In genomic region chr12:109972821-109973220, GRCh38 we compare ENCODE assay signal across 32 cellular contexts. TPM values are rescaled to one million over a fixed set of nuclear protein-coding genes. Genes with fewer than 3 reads are reported as not detected.
DNase-seq lines count a peak whose midpoint lies in the region; ATAC-seq, FAIRE-seq and TF ChIP-seq lines count a peak whose summit lies in the region.
"Had no signal": no experiment of that assay in that cellular context is flagged by ENCODE, and none has a peak within 500 bp of the region (broad histone marks: within the 10 kb centered on the region; RNA-seq: fewer than 3 reads in every experiment).

No MANE protein-coding gene starts in this region.

- no peak for TF ChIP-seq CTCF in CD4-positive, alpha-beta T cell (IDR thresholded peaks at IDR 0.05)
- no peak for TF ChIP-seq CTCF in activated CD8-positive, alpha-beta T cell treated with anti-CD3 and anti-CD28 coated beads for 36 hours (IDR thresholded peaks at IDR 0.05)
- no peak for TF ChIP-seq CTCF in HepG2 (CRISPR knock-in tag; IDR thresholded peaks at IDR 0.05)

- BruUV-seq in HepG2 (replicated peaks; lab: Mats Ljungman, UMichigan): no TSS peak

- intact Hi-C loops in CD4-positive, alpha-beta T cell (cut with DNase I, micrococcal nuclease): no loop called here
- intact Hi-C loops in activated CD8-positive, alpha-beta T cell treated with anti-CD3 and anti-CD28 coated beads for 36 hours (cut with micrococcal nuclease): loop anchor here (5.0 kb wide), 1 partner anchor 34 kb away; no protein-coding TSS in a partner anchor
- intact Hi-C loops in HepG2 (cut with micrococcal nuclease; ENCODE audit: unreplicated experiment): no loop called here

- H3K27ac ChIP-seq in CD4-positive, alpha-beta T cell (ENCODE audit: low read depth, low read length): no peak overlapping the region
- H3K27ac ChIP-seq in HepG2 (ENCODE audit: extremely low read length, insufficient read depth, low read length): no peak overlapping the region
- H3K27ac ChIP-seq: 22Rv1, esophagus muscularis mucosa, RWPE1, sigmoid colon, SJSA1, upper lobe of right lung had no signal

- peaks cover 22% of the 10 kb centered on the region for H3K4me1 Mint-ChIP-seq in T-helper 2 cell treated with Interferon-gamma antibody and Interleukin-4, amounts not matched to agents 5 μg/mL and 100 μg/mL, for 36 hours (ENCODE audit: low read depth)
- H3K4me1 Mint-ChIP-seq in CD4-positive, alpha-beta T cell (ENCODE audit: low read depth): peaks cover 9% of the 10 kb centered on the region
- H3K4me1 Mint-ChIP-seq in activated CD8-positive, alpha-beta T cell treated with anti-CD3 and anti-CD28 coated beads for 36 hours (ENCODE audit: low read depth): peaks cover 26% of the 10 kb centered on the region

- in situ Hi-C loops in HepG2 (cut with HindIII; ENCODE audit: extremely low pct_ligation_motif_present, low pct_unique_long_range_greater_than_20kb): no loop called here

- no peaks in the 10 kb centered on the region for H4K20me1 ChIP-seq in HepG2 (ENCODE audit: insufficient read depth, low read length)

- no peaks in the 10 kb centered on the region for H3K79me2 ChIP-seq in HepG2 (ENCODE audit: insufficient read depth, low read length)

- H2AFZ ChIP-seq in HepG2 (ENCODE audit: low read length): no peak overlapping the region

- H3K36me3 ChIP-seq in HepG2 (replicated peaks in 1 of 2; ENCODE audit: control insufficient read depth in 1 of 2, insufficient read depth in 2 of 2, low read length in 2 of 2): peaks cover 6 to 32% of the 10 kb centered on the region in 2 experiments; a peak in 2 of 5 replicates

- H3K27ac Mint-ChIP-seq in T-helper 2 cell treated with Interferon-gamma antibody and Interleukin-4, amounts not matched to agents 5 μg/mL and 100 μg/mL, for 36 hours: peak overlapping the region; percentile 93
- peak overlapping the region; percentile 71 for H3K27ac Mint-ChIP-seq in CD4-positive, alpha-beta T cell
- H3K27ac Mint-ChIP-seq in activated CD8-positive, alpha-beta T cell treated with anti-CD3 and anti-CD28 coated beads for 36 hours: peak overlapping the region; percentile 82

- DNase-seq in T-helper 2 cell treated with Interferon-gamma antibody and Interleukin-4, amounts not matched to agents 5 μg/mL and 100 μg/mL, for 36 hours (ENCODE audit: low spot score): no peak
- no peak for DNase-seq in T-helper 2 cell
- no peak for DNase-seq in CD4-positive, alpha-beta T cell
- DNase-seq in activated CD8-positive, alpha-beta T cell treated with anti-CD3 and anti-CD28 coated beads for 36 hours: no peak
- no peak for DNase-seq in HepG2 (ENCODE audit: low spot score)
- no peak for DNase-seq in OCI-M2 (lab: John Stamatoyannopoulos, UW; ENCODE audit: unreplicated experiment)
- no peak for DNase-seq in D341Med (ENCODE audit: low spot score)
- DNase-seq: activated CD4-positive, alpha-beta T cell treated with anti-CD3 and anti-CD28 coated beads, Interleukin-2, amount 50 U/mL, for 48 hours; activated effector memory CD4-positive, alpha-beta T cell treated with anti-CD3 and anti-CD28 coated beads, Interleukin-2, amount 50 U/mL, for 16 hours; activated T-cell treated with anti-CD3 and anti-CD28 coated beads for 4 hours; caudate nucleus; CD8-positive, alpha-beta T cell; DMS 273 treated with DMSO at 0.1 percent for 48 hours; foreskin fibroblast; head of caudate nucleus; NCI-H1092 treated with DMSO at 0.1 percent for 48 hours; NCI-H187; NCI-H510A; sigmoid colon; stimulated activated CD4-positive, alpha-beta T cell treated with anti-CD3 and anti-CD28 coated beads, Interleukin-4, amount 100 ng/mL, for 4 hours; upper lobe of right lung had no signal

- WGBS in HepG2 (ENCODE audit: low lambda C conversion rate): 95% methylated on average over 4 of the region's 4 CpGs

- H3K4me3 ChIP-seq in HepG2 (replicated peaks in 1 of 3; ENCODE audit: insufficient read depth in 1 of 3, low read depth in 2 of 3, low read length in 3 of 3): no peak overlapping the region
- H3K4me3 ChIP-seq: esophagus muscularis mucosa, sigmoid colon, SJSA1, upper lobe of right lung had no signal

- no peaks in the 10 kb centered on the region for H3K27me3 ChIP-seq in CD4-positive, alpha-beta T cell (ENCODE audit: control insufficient read depth, insufficient read depth, low read length)
- no peaks in the 10 kb centered on the region for H3K27me3 ChIP-seq in HepG2 (ENCODE audit: control insufficient read depth in 1 of 2, insufficient read depth in 2 of 2, low read length in 2 of 2)
- H3K27me3 ChIP-seq: esophagus muscularis mucosa, sigmoid colon, SJSA1, upper lobe of right lung had no signal

- no peak for TF ChIP-seq RAD21 in HepG2 (CRISPR knock-in tag; IDR thresholded peaks at IDR 0.05)

- no peaks in the 10 kb centered on the region for H3K27me3 Mint-ChIP-seq in T-helper 2 cell treated with Interferon-gamma antibody and Interleukin-4, amounts not matched to agents 5 μg/mL and 100 μg/mL, for 36 hours (ENCODE audit: low read depth)
- H3K27me3 Mint-ChIP-seq in CD4-positive, alpha-beta T cell: no peaks in the 10 kb centered on the region
- no peaks in the 10 kb centered on the region for H3K27me3 Mint-ChIP-seq in activated CD8-positive, alpha-beta T cell treated with anti-CD3 and anti-CD28 coated beads for 36 hours
- H3K27me3 Mint-ChIP-seq: dendritic cell treated with granulocyte-macrophage colony-stimulating factor and Interleukin-4, amounts not matched to agents 40 ng/mL and 50 ng/mL, for 4 days; naive B cell; progenitor cell of endocrine pancreas had no signal

- peaks cover 5% of the 10 kb centered on the region for H3K9me3 Mint-ChIP-seq in T-helper 2 cell treated with Interferon-gamma antibody and Interleukin-4, amounts not matched to agents 5 μg/mL and 100 μg/mL, for 36 hours
- H3K9me3 Mint-ChIP-seq in CD4-positive, alpha-beta T cell: no peaks in the 10 kb centered on the region
- H3K9me3 Mint-ChIP-seq in activated CD8-positive, alpha-beta T cell treated with anti-CD3 and anti-CD28 coated beads for 36 hours: peaks cover 6% of the 10 kb centered on the region
- H3K9me3 Mint-ChIP-seq: CD8-positive, alpha-beta T cell; dendritic cell treated with granulocyte-macrophage colony-stimulating factor and Interleukin-4, amounts not matched to agents 40 ng/mL and 50 ng/mL, for 4 days had no signal

- peaks cover 74% of the 10 kb centered on the region for H3K36me3 Mint-ChIP-seq in T-helper 2 cell treated with Interferon-gamma antibody and Interleukin-4, amounts not matched to agents 5 μg/mL and 100 μg/mL, for 36 hours (ENCODE audit: low read depth)
- peaks cover 83% of the 10 kb centered on the region for H3K36me3 Mint-ChIP-seq in CD4-positive, alpha-beta T cell (ENCODE audit: low read depth)
- H3K36me3 Mint-ChIP-seq in activated CD8-positive, alpha-beta T cell treated with anti-CD3 and anti-CD28 coated beads for 36 hours (ENCODE audit: low read depth): peaks cover 61% of the 10 kb centered on the region

- no peak for TF ChIP-seq EP300 in HepG2 (IDR thresholded peaks at IDR 0.05; ENCODE audit: low read depth in 2 of 2, low read length in 2 of 2)
- TF ChIP-seq EP300 in HepG2 (CRISPR knock-in tag; IDR thresholded peaks at IDR 0.05; ENCODE audit: borderline replicate concordance): no peak

- CTCF ChIA-PET in CD4-positive, alpha-beta T cell (lab: Charles Lee): no interaction called here
- CTCF ChIA-PET in activated CD8-positive, alpha-beta T cell treated with anti-CD3 and anti-CD28 coated beads for 36 hours (lab: Charles Lee): interaction anchor here (0.7 to 1.3 kb wide), 2 partner anchors 12 to 16 kb away, joined by 3 read pairs; no protein-coding TSS in a partner anchor
- CTCF ChIA-PET in HepG2 (lab: Yijun Ruan, JAX; ENCODE audit: low intra/inter-chr PET ratio, low total read pairs): no interaction called here

- ATAC-seq in CD4-positive, alpha-beta T cell (ENCODE audit: poor library complexity): no peak
- no peak for ATAC-seq in activated CD8-positive, alpha-beta T cell treated with anti-CD3 and anti-CD28 coated beads for 36 hours
- ATAC-seq in HepG2: no peak
- no peak for ATAC-seq in GM21786 (IDR thresholded peaks at IDR 0.05; ENCODE audit: unreplicated experiment)
- ATAC-seq: CD8-positive, alpha-beta T cell; upper lobe of right lung had no signal

- no peak for FAIRE-seq in HepG2 (lab: Jason Lieb, UNC)
- FAIRE-seq: endometrium, H1, keratinocyte had no signal

- H3K4me3 Mint-ChIP-seq in T-helper 2 cell treated with Interferon-gamma antibody and Interleukin-4, amounts not matched to agents 5 μg/mL and 100 μg/mL, for 36 hours: peak overlapping the region; percentile 66
- H3K4me3 Mint-ChIP-seq in CD4-positive, alpha-beta T cell: no peak overlapping the region
- H3K4me3 Mint-ChIP-seq in activated CD8-positive, alpha-beta T cell treated with anti-CD3 and anti-CD28 coated beads for 36 hours: no peak overlapping the region
- H3K4me3 Mint-ChIP-seq: CD8-positive, alpha-beta T cell; dendritic cell treated with granulocyte-macrophage colony-stimulating factor and Interleukin-4, amounts not matched to agents 40 ng/mL and 50 ng/mL, for 4 days had no signal

- no peak overlapping the region for H3K9ac ChIP-seq in HepG2 (ENCODE audit: insufficient read depth, low read depth, low read length)

- H3K4me1 ChIP-seq in HepG2 (ENCODE audit: insufficient read depth, low read length): peaks cover 4% of the 10 kb centered on the region
- H3K4me1 ChIP-seq: esophagus muscularis mucosa, sigmoid colon, SJSA1, upper lobe of right lung had no signal

- TF ChIP-seq POLR2A in HepG2 (IDR thresholded peaks at IDR 0.05; ENCODE audit: insufficient read depth in 1 of 2, low read depth in 2 of 2, low read length in 2 of 2): no peak

- H3K9me3 ChIP-seq in CD4-positive, alpha-beta T cell (ENCODE audit: control insufficient read depth, low read length): no peaks in the 10 kb centered on the region
- no peaks in the 10 kb centered on the region for H3K9me3 ChIP-seq in HepG2 (ENCODE audit: low read length)
- H3K9me3 ChIP-seq: esophagus muscularis mucosa, sigmoid colon, SJSA1, upper lobe of right lung had no signal

- no peak overlapping the region for H3K4me2 ChIP-seq in HepG2 (ENCODE audit: low read depth, low read length)

- POLR2A ChIA-PET in CD4-positive, alpha-beta T cell (lab: Charles Lee): no interaction called here
- POLR2A ChIA-PET in activated CD8-positive, alpha-beta T cell treated with anti-CD3 and anti-CD28 coated beads for 36 hours (lab: Charles Lee): interaction anchor here (0.9 kb wide), 1 partner anchor 34 kb away, joined by 4 read pairs; no protein-coding TSS in a partner anchor
- POLR2A ChIA-PET in HepG2 (lab: Yijun Ruan, JAX): no interaction called here

RNA-seq across cellular contexts. Expression of gene GIT2, which starts 23.3 kb away (rescaled TPM):
- total RNA-seq in CD4-positive, alpha-beta T cell: 10 to 100 TPM; 68.6 to 70.7 TPM
- 10 to 100 TPM; 49.2 to 49.6 TPM for total RNA-seq in activated CD8-positive, alpha-beta T cell treated with anti-CD3 and anti-CD28 coated beads for 36 hours
- total RNA-seq in HepG2 (2016; rRNA removed; fragmentation: Illumina TruSeq; extraction: Trizol): 15.2 and 18.4 TPM in 2 replicates
- 6.4 and 7.3 TPM in 2 replicates for total RNA-seq in HepG2 (2016; cell fraction: cytosol; rRNA removed; fragmentation: Illumina TruSeq; extraction: Trizol; ENCODE audit: low read depth)
- total RNA-seq in HepG2 (2016; cell fraction: insoluble cytoplasmic fraction; rRNA removed; fragmentation: Illumina TruSeq; extraction: Trizol): 14.1 and 17.8 TPM in 2 replicates
- 9.0 and 9.5 TPM in 2 replicates for total RNA-seq in HepG2 (2016; cell fraction: membrane; rRNA removed; fragmentation: Illumina TruSeq; extraction: Trizol)
- total RNA-seq in HepG2 (2016; cell fraction: nucleus; rRNA removed; fragmentation: Illumina TruSeq; extraction: Trizol): 31.9 and 34.5 TPM in 2 replicates
- 18.7 and 19.8 TPM in 2 replicates for polyA plus RNA-seq in HepG2 (2011; rRNA removed)
- 9.5 and 12.3 TPM in 2 replicates for polyA plus RNA-seq in HepG2 (2011; cell fraction: cytosol; rRNA removed)
- polyA plus RNA-seq in HepG2 (2011; cell fraction: nucleus; rRNA removed): 50.5 and 56.5 TPM in 2 replicates
- 14.5 and 15.2 TPM in 2 replicates for polyA plus RNA-seq in HepG2 (2012)
- polyA plus RNA-seq in HepG2 (2016; cell fraction: cytosol; fragmentation: Illumina TruSeq; extraction: Trizol; ENCODE audit: low read depth): 0.65 and 0.83 TPM in 2 replicates
- 11.7 and 12.8 TPM in 2 replicates for polyA plus RNA-seq in HepG2 (2016; cell fraction: insoluble cytoplasmic fraction; fragmentation: Illumina TruSeq; extraction: Trizol; ENCODE audit: low read depth)
- 2.2 and 2.5 TPM in 2 replicates for polyA plus RNA-seq in HepG2 (2016; cell fraction: membrane; fragmentation: Illumina TruSeq; extraction: Trizol; ENCODE audit: low read depth)
- 59.1 and 66.0 TPM in 2 replicates for polyA plus RNA-seq in HepG2 (2016; cell fraction: nucleus; fragmentation: Illumina TruSeq; extraction: Trizol; ENCODE audit: insufficient read depth, low read depth)
- 26.7 and 35.9 TPM in 2 replicates for polyA minus RNA-seq in HepG2 (2011; rRNA and poly(A)+ RNA removed; ENCODE audit: low replicate concordance)
- polyA minus RNA-seq in HepG2 (2011; cell fraction: cytosol; rRNA and poly(A)+ RNA removed): 11.9 and 13.6 TPM in 2 replicates
- 90.6 and 102 TPM in 2 replicates for polyA minus RNA-seq in HepG2 (2011; cell fraction: nucleus; rRNA and poly(A)+ RNA removed)

RNA-seq across cellular contexts. Expression of gene ANKRD13A, which starts 26.4 kb away (rescaled TPM):
- total RNA-seq in CD4-positive, alpha-beta T cell: 10 to 100 TPM; 51.6 to 52.3 TPM
- 10 to 100 TPM; 33.4 to 37.5 TPM for total RNA-seq in activated CD8-positive, alpha-beta T cell treated with anti-CD3 and anti-CD28 coated beads for 36 hours
- total RNA-seq in HepG2 (2016; rRNA removed; fragmentation: Illumina TruSeq; extraction: Trizol): 34.1 and 40.7 TPM in 2 replicates
- total RNA-seq in HepG2 (2016; cell fraction: cytosol; rRNA removed; fragmentation: Illumina TruSeq; extraction: Trizol; ENCODE audit: low read depth): 19.2 and 22.0 TPM in 2 replicates
- total RNA-seq in HepG2 (2016; cell fraction: insoluble cytoplasmic fraction; rRNA removed; fragmentation: Illumina TruSeq; extraction: Trizol): 35.8 and 44.1 TPM in 2 replicates
- 36.6 and 37.4 TPM in 2 replicates for total RNA-seq in HepG2 (2016; cell fraction: membrane; rRNA removed; fragmentation: Illumina TruSeq; extraction: Trizol)
- 27.2 and 29.0 TPM in 2 replicates for total RNA-seq in HepG2 (2016; cell fraction: nucleus; rRNA removed; fragmentation: Illumina TruSeq; extraction: Trizol)
- 41.6 and 51.0 TPM in 2 replicates for polyA plus RNA-seq in HepG2 (2011; rRNA removed)
- 36.8 and 47.0 TPM in 2 replicates for polyA plus RNA-seq in HepG2 (2011; cell fraction: cytosol; rRNA removed)
- polyA plus RNA-seq in HepG2 (2011; cell fraction: nucleus; rRNA removed): 90.0 and 92.3 TPM in 2 replicates
- polyA plus RNA-seq in HepG2 (2012): 36.3 and 37.0 TPM in 2 replicates
- polyA plus RNA-seq in HepG2 (2016; cell fraction: cytosol; fragmentation: Illumina TruSeq; extraction: Trizol; ENCODE audit: low read depth): 6.9 and 7.4 TPM in 2 replicates
- polyA plus RNA-seq in HepG2 (2016; cell fraction: insoluble cytoplasmic fraction; fragmentation: Illumina TruSeq; extraction: Trizol; ENCODE audit: low read depth): 32.2 and 35.3 TPM in 2 replicates
- 19.0 and 20.8 TPM in 2 replicates for polyA plus RNA-seq in HepG2 (2016; cell fraction: membrane; fragmentation: Illumina TruSeq; extraction: Trizol; ENCODE audit: low read depth)
- polyA plus RNA-seq in HepG2 (2016; cell fraction: nucleus; fragmentation: Illumina TruSeq; extraction: Trizol; ENCODE audit: insufficient read depth, low read depth): 53.7 and 57.1 TPM in 2 replicates
- polyA minus RNA-seq in HepG2 (2011; rRNA and poly(A)+ RNA removed; ENCODE audit: low replicate concordance): 40.3 and 72.5 TPM in 2 replicates
- polyA minus RNA-seq in HepG2 (2011; cell fraction: cytosol; rRNA and poly(A)+ RNA removed): 27.5 and 31.2 TPM in 2 replicates
- polyA minus RNA-seq in HepG2 (2011; cell fraction: nucleus; rRNA and poly(A)+ RNA removed): 41.3 and 58.9 TPM in 2 replicates
